In the genomic region with DNA sequence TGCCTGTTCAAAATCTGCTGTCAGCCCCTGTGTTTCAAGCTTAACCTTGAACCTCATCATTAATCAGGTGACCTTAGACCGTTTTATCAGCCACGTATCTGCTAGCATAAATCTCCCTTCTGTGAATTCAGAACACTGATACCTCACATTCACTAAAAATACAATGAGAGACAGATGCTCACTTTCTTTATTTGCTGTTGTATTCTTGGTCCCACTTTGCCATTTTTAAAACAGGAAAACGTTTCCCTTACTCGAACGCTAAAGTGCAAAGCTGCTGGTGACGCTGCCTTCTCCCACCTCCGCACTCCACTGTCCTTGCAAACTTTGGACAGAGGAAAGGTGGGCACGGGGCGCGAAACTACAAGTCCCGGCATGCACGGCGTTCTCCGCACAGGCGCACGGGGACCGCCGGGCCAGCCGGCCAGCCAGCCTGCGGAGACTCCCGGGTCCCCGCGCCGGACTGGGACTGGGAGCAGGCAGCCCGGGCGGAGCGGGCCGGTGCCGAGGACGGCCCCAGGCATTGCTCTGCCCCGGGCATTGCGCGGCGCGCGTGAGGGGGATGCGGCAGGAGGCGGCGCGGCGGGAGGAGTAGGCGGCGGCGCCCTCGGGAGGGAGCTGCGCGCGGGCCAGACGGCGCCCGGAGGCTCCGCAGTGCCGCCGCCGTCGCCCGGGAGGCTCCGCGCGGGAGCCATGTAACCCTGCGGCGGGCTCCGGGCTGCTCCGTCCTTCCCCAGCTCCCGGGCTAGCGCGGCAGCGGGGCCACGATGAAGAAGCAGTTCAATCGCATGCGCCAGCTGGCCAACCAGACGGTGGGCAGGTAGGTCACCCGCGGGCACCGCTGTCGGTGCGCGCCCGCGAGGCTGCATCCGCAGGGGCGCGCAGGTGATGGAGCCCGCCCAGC, we compare ENCODE assay signal across 8 cellular contexts. TPM values are rescaled to one million over a fixed set of nuclear protein-coding genes. Genes with fewer than 3 reads are reported as not detected.
DNase-seq lines count a peak whose midpoint lies in the region; ATAC-seq and TF ChIP-seq lines count a peak whose summit lies in the region.

A gene with protein sequence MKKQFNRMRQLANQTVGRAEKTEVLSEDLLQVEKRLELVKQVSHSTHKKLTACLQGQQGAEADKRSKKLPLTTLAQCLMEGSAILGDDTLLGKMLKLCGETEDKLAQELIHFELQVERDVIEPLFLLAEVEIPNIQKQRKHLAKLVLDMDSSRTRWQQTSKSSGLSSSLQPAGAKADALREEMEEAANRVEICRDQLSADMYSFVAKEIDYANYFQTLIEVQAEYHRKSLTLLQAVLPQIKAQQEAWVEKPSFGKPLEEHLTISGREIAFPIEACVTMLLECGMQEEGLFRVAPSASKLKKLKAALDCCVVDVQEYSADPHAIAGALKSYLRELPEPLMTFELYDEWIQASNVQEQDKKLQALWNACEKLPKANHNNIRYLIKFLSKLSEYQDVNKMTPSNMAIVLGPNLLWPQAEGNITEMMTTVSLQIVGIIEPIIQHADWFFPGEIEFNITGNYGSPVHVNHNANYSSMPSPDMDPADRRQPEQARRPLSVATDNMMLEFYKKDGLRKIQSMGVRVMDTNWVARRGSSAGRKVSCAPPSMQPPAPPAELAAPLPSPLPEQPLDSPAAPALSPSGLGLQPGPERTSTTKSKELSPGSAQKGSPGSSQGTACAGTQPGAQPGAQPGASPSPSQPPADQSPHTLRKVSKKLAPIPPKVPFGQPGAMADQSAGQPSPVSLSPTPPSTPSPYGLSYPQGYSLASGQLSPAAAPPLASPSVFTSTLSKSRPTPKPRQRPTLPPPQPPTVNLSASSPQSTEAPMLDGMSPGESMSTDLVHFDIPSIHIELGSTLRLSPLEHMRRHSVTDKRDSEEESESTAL (plus strand): TSS at position 424 of the 901 bp plus-strand sequence. CDS start 341 bp downstream, at position 765.

- no peaks in the 10 kb centered on the region for H3K4me1 ChIP-seq in thymus (ENCODE audit: control insufficient read depth, insufficient read depth, low read length)

- ATAC-seq in GM21737 (IDR thresholded peaks at IDR 0.05; ENCODE audit: unreplicated experiment) (peak; percentile 82), esophagus mucosa (peak; percentile 58)

- H3K27me3 ChIP-seq in WERI-Rb-1 (ENCODE audit: insufficient read depth, low read depth, severe bottlenecking) (no peaks in the 10 kb centered on the region), thymus (ENCODE audit: control insufficient read depth, insufficient read depth) (peaks cover 11% of the 10 kb centered on the region)

- no peak for TF ChIP-seq CTCF in WERI-Rb-1 (IDR thresholded peaks at IDR 0.05; ENCODE audit: low read depth, low read length)

- 2% methylated on average over 83 of the region's 84 CpGs for WGBS in thymus

- peak within 1 kb of the TSS; percentile 81 for H3K4me3 ChIP-seq in WERI-Rb-1 (ENCODE audit: low read depth, low read length)
- peak within 1 kb of the TSS; percentile 46 for H3K4me3 ChIP-seq in thymus (ENCODE audit: low read length)

- DNase-seq in NCI-H524 (lab: John Stamatoyannopoulos, UW) (peak; percentile 21 to 50), NCI-H524 treated with DMSO at 0.1 percent for 48 hours (lab: John Stamatoyannopoulos, UW) (no peak), HuH-7.5 (ENCODE audit: low spot score) (peak; percentile 59), WERI-Rb-1 (peak; percentile 71), mucosa of gallbladder (ENCODE audit: low spot score) (peak; percentile 50)

- H3K9me3 ChIP-seq in WERI-Rb-1 (ENCODE audit: severe bottlenecking) (no peaks in the 10 kb centered on the region), thymus (ENCODE audit: control insufficient read depth) (no peaks in the 10 kb centered on the region)

- H3K36me3 ChIP-seq in WERI-Rb-1, result no peaks in the 10 kb centered on the region
- H3K36me3 ChIP-seq in thymus (ENCODE audit: control insufficient read depth, insufficient read depth), result no peaks in the 10 kb centered on the region

- H3K27ac ChIP-seq in WERI-Rb-1, result peak within 1 kb of the TSS; percentile 67
- no peak within 1 kb of the TSS for H3K27ac ChIP-seq in thymus (ENCODE audit: low read depth)

RNA-seq across cellular contexts. Expression of the gene that starts here (rescaled TPM):
- total RNA-seq in esophagus mucosa (0.28 TPM), mucosa of gallbladder (40.9 TPM)
- polyA plus RNA-seq in thymus, result 2.2 TPM

Comparison
In these comparisons a context has a peak if more than half of its experiments do, and no peak if none do; other contexts are left out.
1. RNA of the gene that starts here (total RNA-seq): 40.9 TPM in mucosa of gallbladder (single experiment); 0.28 TPM in esophagus mucosa (single experiment); every median in the first group is over 10 times any median in the second.
2. Peak in ATAC-seq in esophagus mucosa; RNA of the gene not detected or under 1 TPM.